Comparison of ENCODE assay signal across 8 cellular contexts in genomic region chr7:102496861-102497260, GRCh38. TPM values are rescaled to one million over a fixed set of nuclear protein-coding genes. Genes with fewer than 3 reads are reported as not detected.
DNase-seq lines count a peak whose midpoint lies in the region; ATAC-seq and TF ChIP-seq lines count a peak whose summit lies in the region.
"Not testable (repeated sequence)": the region's sequence is repeated elsewhere in the genome, so short reads cannot be mapped to it uniquely, and the experiment has no call there.

No MANE protein-coding gene starts in this region.

- H3K9me3 ChIP-seq in BE2C; endodermal cell (ENCODE audit: control insufficient read depth, low read length); right atrium auricular region; right lobe of liver; parathyroid adenoma (ENCODE audit: control insufficient read depth, low read length); upper lobe of right lung: not testable (repeated sequence)

- H3K4me3 Mint-ChIP-seq in endodermal cell, result not testable (repeated sequence)

- not testable (repeated sequence) for TF ChIP-seq CTCF in BE2C (IDR thresholded peaks at IDR 0.05; ENCODE audit: low read depth, low read length); endodermal cell (conservative IDR thresholded peaks at IDR 0.05); right atrium auricular region (IDR thresholded peaks at IDR 0.05); right lobe of liver (IDR thresholded peaks at IDR 0.05); parathyroid adenoma (IDR thresholded peaks at IDR 0.05); upper lobe of right lung (IDR thresholded peaks at IDR 0.05)

- H3K27me3 Mint-ChIP-seq in endodermal cell (ENCODE audit: insufficient read depth), result not testable (repeated sequence)

- TF ChIP-seq POLR2A in right lobe of liver (IDR thresholded peaks at IDR 0.05), result not testable (repeated sequence)

- not testable (repeated sequence) for H3K27ac ChIP-seq in endodermal cell (ENCODE audit: low read depth, low read length); right atrium auricular region; right lobe of liver; parathyroid adenoma; upper lobe of right lung

- DNase-seq in BE2C (peak; percentile 0), RKO (ENCODE audit: low spot score) (peak; percentile 0), endodermal cell (peak; percentile 5), right atrium auricular region (ENCODE audit: low spot score) (peak; percentile 28), right lobe of liver (peak in 2 of 3 donors; percentile 31 to 43), upper lobe of right lung (peak; percentile 62)
- DNase-seq in activated CD8-positive, alpha-beta memory T cell treated with anti-CD3 and anti-CD28 coated beads, Interleukin-2, amount 50 U/mL, for 4 hours, result peak; percentile 16

- H3K4me1 Mint-ChIP-seq in endodermal cell, result not testable (repeated sequence)

- H3K27me3 ChIP-seq in BE2C; endodermal cell (ENCODE audit: control insufficient read depth, insufficient read depth, low read length, poor library complexity, severe bottlenecking); right atrium auricular region; right lobe of liver; parathyroid adenoma (ENCODE audit: control insufficient read depth, insufficient read depth, low read length); upper lobe of right lung: not testable (repeated sequence)

- intact Hi-C loops in right lobe of liver (cut with DNase I); upper lobe of right lung (cut with DNase I): not testable (repeated sequence)

- not testable (repeated sequence) for H3K9me3 Mint-ChIP-seq in endodermal cell

- not testable (repeated sequence) for H3K27ac Mint-ChIP-seq in endodermal cell

- H3K36me3 Mint-ChIP-seq in endodermal cell (ENCODE audit: low read depth), result not testable (repeated sequence)

- H3K4me2 ChIP-seq in parathyroid adenoma (ENCODE audit: low read length), result not testable (repeated sequence)

- H3K4me3 ChIP-seq in BE2C (ENCODE audit: low read depth, low read length); endodermal cell (ENCODE audit: low read length); right atrium auricular region; right lobe of liver; parathyroid adenoma (ENCODE audit: low read depth, low read length); upper lobe of right lung: not testable (repeated sequence)

- H2AFZ ChIP-seq in parathyroid adenoma, result peak overlapping the region; percentile 58

- ATAC-seq in right lobe of liver, upper lobe of right lung: not testable (repeated sequence)

- not testable (repeated sequence) for H3K9ac ChIP-seq in endodermal cell (ENCODE audit: extremely low read depth, low read length, poor library complexity, severe bottlenecking); parathyroid adenoma

- not testable (repeated sequence) for H3K79me2 ChIP-seq in parathyroid adenoma

- H3K4me1 ChIP-seq in BE2C; endodermal cell (ENCODE audit: control insufficient read depth, insufficient read depth, low read length); right atrium auricular region; right lobe of liver; parathyroid adenoma; upper lobe of right lung: not testable (repeated sequence)

- WGBS in endodermal cell (ENCODE audit: insufficient coverage in 1 of 2, insufficient read length in 1 of 2), 2 experiments, result 93% methylated on average over 2 of the region's 10 CpGs; no CpG with 5 or more reads in 1 of the 2 experiments
- 61% methylated on average over 2 of the region's 10 CpGs for whole genome bisulfite sequencing in right lobe of liver (ENCODE audit: insufficient coverage, low coverage, low lambda C conversion rate, missing lambda C conversion rate)

- not testable (repeated sequence) for H3K36me3 ChIP-seq in BE2C; endodermal cell (ENCODE audit: control insufficient read depth, insufficient read depth, low read length); right atrium auricular region; right lobe of liver; parathyroid adenoma (ENCODE audit: control insufficient read depth, insufficient read depth, low read length); upper lobe of right lung

RNA-seq across cellular contexts. Expression of gene POLR2J, which starts 18.1 kb away (rescaled TPM):
- polyA plus RNA-seq in BE2C (2012; ENCODE audit: insufficient read depth, insufficient read length, low read depth), result 125 TPM
- total RNA-seq in endodermal cell (10 to 100 TPM; 48.6 to 59.0 TPM), right atrium auricular region (10 to 100 TPM; 19.2 to 34.8 TPM), right lobe of liver (10 to 100 TPM; 18.8 to 27.1 (median 20.3) TPM), upper lobe of right lung (35.0 TPM)
- polyA plus RNA-seq in endodermal cell (2013, experiment 1 of 2), result 81.5 TPM
- polyA plus RNA-seq in endodermal cell (2013, experiment 2 of 2), result 71.7 TPM

RNA-seq across cellular contexts. Expression of gene RASA4B, which starts 20.7 kb away (rescaled TPM):
- 2.4 TPM for polyA plus RNA-seq in BE2C (2012; ENCODE audit: insufficient read depth, insufficient read length, low read depth)
- total RNA-seq in endodermal cell, result 10 to 100 TPM in 1 of 2 donors, 1 to 10 TPM in 1; 3.5 to 11.5 TPM
- polyA plus RNA-seq in endodermal cell (2013, experiment 1 of 2), result 11.8 TPM
- 9.1 TPM for polyA plus RNA-seq in endodermal cell (2013, experiment 2 of 2)
- 1 to 10 TPM; 4.3 to 7.5 TPM for total RNA-seq in right atrium auricular region
- total RNA-seq in right lobe of liver, result 1 to 10 TPM; 1.1 to 3.4 (median 2.7) TPM
- total RNA-seq in upper lobe of right lung, result 30.0 TPM

RNA-seq across cellular contexts. Expression of gene LRWD1, which starts 32.1 kb away (rescaled TPM):
- 102 TPM for polyA plus RNA-seq in BE2C (2012; ENCODE audit: insufficient read depth, insufficient read length, low read depth)
- total RNA-seq in endodermal cell (10 to 100 TPM; 30.9 to 43.5 TPM), right atrium auricular region (10 to 100 TPM in 1 of 2 donors, 1 to 10 TPM in 1; 9.8 to 13.7 TPM), right lobe of liver (10 to 100 TPM in 4 of 6 experiments, 1 to 10 TPM in 2; 8.3 to 15.5 (median 12.9) TPM), upper lobe of right lung (15.7 TPM)
- polyA plus RNA-seq in endodermal cell (2013, experiment 1 of 2), result 21.3 TPM
- polyA plus RNA-seq in endodermal cell (2013, experiment 2 of 2), result 22.8 TPM

RNA-seq across cellular contexts. Expression of gene ALKBH4, which starts 32.2 kb away (rescaled TPM):
- polyA plus RNA-seq in BE2C (2012; ENCODE audit: insufficient read depth, insufficient read length, low read depth), result 41.7 TPM
- total RNA-seq in endodermal cell, result 10 to 100 TPM; 16.2 to 17.2 TPM
- polyA plus RNA-seq in endodermal cell (2013, experiment 1 of 2), result 10.3 TPM
- 10.9 TPM for polyA plus RNA-seq in endodermal cell (2013, experiment 2 of 2)
- total RNA-seq in right atrium auricular region, result 10 to 100 TPM; 10.8 to 16.8 TPM
- 10 to 100 TPM in 1 of 6 experiments, 1 to 10 TPM in 5; 3.7 to 11.7 (median 5.6) TPM for total RNA-seq in right lobe of liver
- total RNA-seq in upper lobe of right lung, result 7.4 TPM

RNA-seq across cellular contexts. Expression of gene UPK3BL2, which starts 46.6 kb away (rescaled TPM):
- 10.2 TPM for polyA plus RNA-seq in BE2C (2012; ENCODE audit: insufficient read depth, insufficient read length, low read depth)
- total RNA-seq in endodermal cell (10 to 100 TPM in 1 of 2 donors, 1 to 10 TPM in 1; 9.8 to 25.5 TPM), right atrium auricular region (under 1 TPM; 0.83 to 0.89 TPM), right lobe of liver (10 to 100 TPM in 2 of 6 experiments, 1 to 10 TPM in 2, under 1 TPM in 1, not detected in 1; 0.43 to 10.8 (median 7.9) TPM), upper lobe of right lung (19.3 TPM)
- polyA plus RNA-seq in endodermal cell (2013, experiment 1 of 2), result 6.6 TPM
- 6.0 TPM for polyA plus RNA-seq in endodermal cell (2013, experiment 2 of 2)

Comparison
In these comparisons a context has a peak if more than half of its experiments do, and no peak if none do; other contexts are left out.
1. DNase-seq: peak in every context shown above with its lines; median percentile 62 in upper lobe of right lung; 37 in right lobe of liver; 28 in right atrium auricular region; 16 in activated CD8-positive, alpha-beta memory T cell treated with anti-CD3 and anti-CD28 coated beads, Interleukin-2, amount 50 U/mL, for 4 hours; 5 in endodermal cell; 0 in BE2C; 0 in RKO.